In genomic region chr12:12010277-12011031, GRCh38 we compare ENCODE assay signal across 8 cellular contexts.
DNase-seq lines count a peak whose midpoint lies in the region; ATAC-seq, FAIRE-seq and TF ChIP-seq lines count a peak whose summit lies in the region.

No MANE protein-coding gene starts in this region.

- TF ChIP-seq CTCF in A549 (IDR thresholded peaks at IDR 0.05), result no peak

- H3K4me1 ChIP-seq in A549 (no peaks in the 10 kb centered on the region), mesodermal cell (ENCODE audit: control insufficient read depth, insufficient read depth, low read length, poor library complexity, severe bottlenecking) (peaks cover 33% of the 10 kb centered on the region)

- CTCF ChIA-PET in A549 (lab: Yijun Ruan, JAX), result interaction anchor here (0.8 to 1.0 kb wide), 2 partner anchors 23 to 430 kb away, joined by 3 to 4 read pairs; no protein-coding TSS in a partner anchor

- H3K36me3 Mint-ChIP-seq in central memory CD8-positive, alpha-beta T cell (ENCODE audit: insufficient read depth), result peaks cover 7% of the 10 kb centered on the region

- no peak overlapping the region for H3K4me3 ChIP-seq in A549
- no peak overlapping the region for H3K4me3 ChIP-seq in mesodermal cell (ENCODE audit: extremely low read depth, insufficient read depth, low read length, poor library complexity, severe bottlenecking)

- no peak for ATAC-seq in A549
- peak; percentile 47 for ATAC-seq in GM18909 (IDR thresholded peaks at IDR 0.05; ENCODE audit: poor library complexity, unreplicated experiment)
- peak; percentile 54 for ATAC-seq in HG03378 (IDR thresholded peaks at IDR 0.05; ENCODE audit: unreplicated experiment)
- ATAC-seq in central memory CD8-positive, alpha-beta T cell (replicated peaks; ENCODE audit: extremely low read depth, poor library complexity, severe bottlenecking), result peak; percentile 58

- DNase-seq in A549 (ENCODE audit: low read depth in 1 of 2, low spot score in 1 of 2) (no peak), T-helper 22 cell (ENCODE audit: low read depth) (peak; percentile 43), NCI-H1048 (lab: John Stamatoyannopoulos, UW) (no peak)
- DNase-seq in central memory CD8-positive, alpha-beta T cell (ENCODE audit: low spot score in 2 of 2), result no peak
- DNase-seq in stimulated activated naive CD4-positive, alpha-beta T cell treated with Interleukin-2 at 50 U/mL for 16 hours (lab: John Stamatoyannopoulos, UW), result peak; percentile 75

- POLR2A ChIA-PET in A549 (lab: Yijun Ruan, JAX), result no interaction called here

- H3K27ac Mint-ChIP-seq in central memory CD8-positive, alpha-beta T cell (ENCODE audit: low read depth), result peak overlapping the region; percentile 97

- H3K27ac ChIP-seq in A549 (no peak overlapping the region), mesodermal cell (ENCODE audit: low read depth, low read length, severe bottlenecking) (peak overlapping the region; percentile 69)

- H3K36me3 ChIP-seq in mesodermal cell (ENCODE audit: control insufficient read depth, insufficient read depth, low read length), result no peaks in the 10 kb centered on the region

- TF ChIP-seq RAD21 in A549 (conservative IDR thresholded peaks at IDR 0.05 in 1 of 2, IDR thresholded peaks at IDR 0.05 in 1 of 2), result no peak

- no peak overlapping the region for H3K4me2 ChIP-seq in A549

- peak; percentile 7 for FAIRE-seq in A549 (lab: Jason Lieb, UNC)

- peak overlapping the region; percentile 86 for H3K4me3 Mint-ChIP-seq in central memory CD8-positive, alpha-beta T cell

- 74% methylated on average over 18 of the region's 18 CpGs for WGBS in A549 (ENCODE audit: missing lambda C conversion rate)
- WGBS in mesodermal cell (ENCODE audit: insufficient coverage in 2 of 2), 2 experiments, result 82 to 86% methylated on average over 12 to 14 of the region's 18 CpGs

- no peak for TF ChIP-seq EP300 in A549 (IDR thresholded peaks at IDR 0.05)

- no peaks in the 10 kb centered on the region for H3K9me3 Mint-ChIP-seq in central memory CD8-positive, alpha-beta T cell

- H3K9me3 ChIP-seq in A549 (no peaks in the 10 kb centered on the region), mesodermal cell (ENCODE audit: control insufficient read depth, low read length) (no peaks in the 10 kb centered on the region)

- no peak for TF ChIP-seq POLR2A in A549 (IDR thresholded peaks at IDR 0.05; ENCODE audit: low read length)

- peaks cover 70% of the 10 kb centered on the region for H3K4me1 Mint-ChIP-seq in central memory CD8-positive, alpha-beta T cell

- no peaks in the 10 kb centered on the region for H3K27me3 Mint-ChIP-seq in central memory CD8-positive, alpha-beta T cell

TF ChIP-seq in A549, 52 proteins besides CTCF, POLR2A, EP300 and RAD21:
- no peak for TF ChIP-seq CHD2 (IDR thresholded peaks at IDR 0.05; ENCODE audit: low read length, partially characterized antibody)
- no peak for TF ChIP-seq RCOR1 (IDR thresholded peaks at IDR 0.05; ENCODE audit: low read depth, low read length)
- TF ChIP-seq, protein P1, sequence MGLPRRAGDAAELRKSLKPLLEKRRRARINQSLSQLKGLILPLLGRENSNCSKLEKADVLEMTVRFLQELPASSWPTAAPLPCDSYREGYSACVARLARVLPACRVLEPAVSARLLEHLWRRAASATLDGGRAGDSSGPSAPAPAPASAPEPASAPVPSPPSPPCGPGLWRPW (IDR thresholded peaks at IDR 0.05), result no peak
- TF ChIP-seq EHMT2 (IDR thresholded peaks at IDR 0.05; ENCODE audit: low read depth), result no peak
- no peak for TF ChIP-seq ZSCAN20 (CRISPR knock-in tag; IDR thresholded peaks at IDR 0.05)
- TF ChIP-seq REST (IDR thresholded peaks at IDR 0.05), result no peak
- TF ChIP-seq SMC3 (IDR thresholded peaks at IDR 0.05), result no peak
- TF ChIP-seq JUNB (IDR thresholded peaks at IDR 0.05), result no peak
- no peak for TF ChIP-seq BHLHE40 (IDR thresholded peaks at IDR 0.05; ENCODE audit: low read depth, low read length)
- TF ChIP-seq, protein P2, sequence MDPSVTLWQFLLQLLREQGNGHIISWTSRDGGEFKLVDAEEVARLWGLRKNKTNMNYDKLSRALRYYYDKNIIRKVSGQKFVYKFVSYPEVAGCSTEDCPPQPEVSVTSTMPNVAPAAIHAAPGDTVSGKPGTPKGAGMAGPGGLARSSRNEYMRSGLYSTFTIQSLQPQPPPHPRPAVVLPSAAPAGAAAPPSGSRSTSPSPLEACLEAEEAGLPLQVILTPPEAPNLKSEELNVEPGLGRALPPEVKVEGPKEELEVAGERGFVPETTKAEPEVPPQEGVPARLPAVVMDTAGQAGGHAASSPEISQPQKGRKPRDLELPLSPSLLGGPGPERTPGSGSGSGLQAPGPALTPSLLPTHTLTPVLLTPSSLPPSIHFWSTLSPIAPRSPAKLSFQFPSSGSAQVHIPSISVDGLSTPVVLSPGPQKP (IDR thresholded peaks at IDR 0.05; ENCODE audit: low read depth, low read length), result no peak
- no peak for TF ChIP-seq CHD4 (IDR thresholded peaks at IDR 0.05; ENCODE audit: borderline replicate concordance)
- TF ChIP-seq MAZ (IDR thresholded peaks at IDR 0.05; ENCODE audit: borderline replicate concordance, low read depth, low read length), result no peak
- no peak for TF ChIP-seq SREBF2 (IDR thresholded peaks at IDR 0.05)

Comparison
In these comparisons a context has a peak if more than half of its experiments do, and no peak if none do; other contexts are left out.
1. ATAC-seq: peak in GM18909 (single experiment), HG03378 (single experiment) and central memory CD8-positive, alpha-beta T cell (single experiment); none in A549 (0 of 2).
2. DNase-seq: peak in T-helper 22 cell (single experiment) and stimulated activated naive CD4-positive, alpha-beta T cell treated with Interleukin-2 at 50 U/mL for 16 hours (single experiment); none in A549 (0 of 2), central memory CD8-positive, alpha-beta T cell (0 of 2) and NCI-H1048 (single experiment).